ENCODE assay signal across 8 cellular contexts in genomic region chr20:44215125-44215524, GRCh38. TPM values are rescaled to one million over a fixed set of nuclear protein-coding genes. Genes with fewer than 3 reads are reported as not detected.
DNase-seq lines count a peak whose midpoint lies in the region; ATAC-seq, FAIRE-seq and TF ChIP-seq lines count a peak whose summit lies in the region.

No MANE protein-coding gene starts in this region.

- no peak for TF ChIP-seq EP300 in H1 (IDR thresholded peaks at IDR 0.05; ENCODE audit: borderline replicate concordance in 1 of 2, low read depth in 2 of 2, low read length in 2 of 2)

- H3K27me3 Mint-ChIP-seq in H9 (ENCODE audit: low read depth) = no peaks in the 10 kb centered on the region
- no peaks in the 10 kb centered on the region for H3K27me3 Mint-ChIP-seq in stimulated activated memory B cell treated with anti-CD40 and anti-IgM and Interleukin-4, amounts not matched to agents 10 μg/mL and 1 μg/mL and 100 μg/mL, for 72 hours

- no peak overlapping the region for H3K4ac ChIP-seq in H9 (ENCODE audit: low read depth, low read length)
- no peak overlapping the region for H3K4ac ChIP-seq in H1 (replicated peaks; ENCODE audit: insufficient read length, low read depth, low read length)

- no peak overlapping the region for H3K4me3 Mint-ChIP-seq in H9
- H3K4me3 Mint-ChIP-seq in stimulated activated memory B cell treated with anti-CD40 and anti-IgM and Interleukin-4, amounts not matched to agents 10 μg/mL and 1 μg/mL and 100 μg/mL, for 72 hours = no peak overlapping the region

- TF ChIP-seq CTCF in AG10803 (conservative IDR thresholded peaks at IDR 0.05; ENCODE audit: low read length) (peak; percentile 82), H9 (conservative IDR thresholded peaks at IDR 0.05) (peak; percentile 88), H1 (IDR thresholded peaks at IDR 0.05; ENCODE audit: control extremely low read depth in 1 of 3, insufficient read depth in 1 of 3, low read depth in 1 of 3, low read length in 3 of 3) (peak; percentile 86 to 89 (median 86))

- H3K79me1 ChIP-seq in H9 (ENCODE audit: insufficient read depth, low read depth, low read length, poor library complexity, severe bottlenecking) (no peaks in the 10 kb centered on the region), H1 (ENCODE audit: low read depth, low read length) (0 out of 2 replicates have a peak, but pooled peaks cover 3% of the 10 kb centered on the region)

- H3K27ac ChIP-seq in H9 (ENCODE audit: insufficient read length, low read depth, low read length) (no peak overlapping the region), H1 (ENCODE audit: low read depth, low read length) (no peak overlapping the region)

- H3T11ph ChIP-seq in H9 (ENCODE audit: low read length) = no peak overlapping the region

- H2BK20ac ChIP-seq in H9 (ENCODE audit: low read depth, low read length, poor library complexity, severe bottlenecking) (no peak overlapping the region), H1 (ENCODE audit: low read length) (no peak overlapping the region)

- no peak overlapping the region for H2BK5ac ChIP-seq in H9 (ENCODE audit: insufficient read length, low read length)
- H2BK5ac ChIP-seq in H1 (ENCODE audit: low read depth, low read length) = no peak overlapping the region

- TF ChIP-seq POLR2A in H1 (IDR thresholded peaks at IDR 0.05; ENCODE audit: control extremely low read depth in 1 of 2, low read depth in 2 of 2, low read length in 2 of 2) = no peak

- no peak for ATAC-seq in stimulated activated memory B cell treated with anti-CD40 and anti-IgM and Interleukin-4, amounts not matched to agents 10 μg/mL and 1 μg/mL and 100 μg/mL, for 72 hours
- ATAC-seq in HG03039 (IDR thresholded peaks at IDR 0.05; ENCODE audit: unreplicated experiment) = no peak

- H2AFZ ChIP-seq in H9 (ENCODE audit: low read length) (no peak overlapping the region), H1 (ENCODE audit: low read length) (no peak overlapping the region)

- H3K9me3 ChIP-seq in H9 (ENCODE audit: control insufficient read depth, low read depth, low read length) (no peaks in the 10 kb centered on the region), H1 (ENCODE audit: insufficient read depth in 2 of 2, low read depth in 1 of 2, low read length in 1 of 2) (no peaks in the 10 kb centered on the region)

- H3K9me3 Mint-ChIP-seq in H9 = no peaks in the 10 kb centered on the region; a peak in 1 of 5 replicates
- H3K9me3 Mint-ChIP-seq in stimulated activated memory B cell treated with anti-CD40 and anti-IgM and Interleukin-4, amounts not matched to agents 10 μg/mL and 1 μg/mL and 100 μg/mL, for 72 hours = no peaks in the 10 kb centered on the region

- H2BK15ac ChIP-seq in H9 (ENCODE audit: low read depth, low read length) = no peak overlapping the region
- no peak overlapping the region for H2BK15ac ChIP-seq in H1 (ENCODE audit: low read length)

- H3K36me3 Mint-ChIP-seq in H9 (ENCODE audit: insufficient read depth in 1 of 3, low read depth in 3 of 3) = no peaks in the 10 kb centered on the region; a peak in 1 of 7 replicates
- peaks cover 15% of the 10 kb centered on the region for H3K36me3 Mint-ChIP-seq in stimulated activated memory B cell treated with anti-CD40 and anti-IgM and Interleukin-4, amounts not matched to agents 10 μg/mL and 1 μg/mL and 100 μg/mL, for 72 hours

- DNase-seq in AG10803 (ENCODE audit: low read depth) = peak; percentile 66
- DNase-seq in H9 = peak; percentile 78
- DNase-seq in NCI-H82 treated with DMSO at 0.1 percent for 48 hours (lab: John Stamatoyannopoulos, UW; ENCODE audit: unreplicated experiment) = peak; percentile 14
- DNase-seq in activated CD8-positive, alpha-beta memory T cell treated with anti-CD3 and anti-CD28 coated beads for 4 hours (ENCODE audit: low read depth in 2 of 2) = peak; percentile 38 to 51
- peak in 1 of 2 experiments; percentile 74 for DNase-seq in H1 (ENCODE audit: low read depth in 1 of 2, low spot score in 2 of 2)
- peak; percentile 66 for DNase-seq in myocyte (ENCODE audit: low read depth)

- H3K79me2 ChIP-seq in H9 (ENCODE audit: insufficient read depth, low read length) = no peaks in the 10 kb centered on the region; the same call in 1 of the 2 replicates
- peaks cover 0 to 7% of the 10 kb centered on the region in 2 experiments; a peak in 1 of 4 replicates for H3K79me2 ChIP-seq in H1 (ENCODE audit: control insufficient read depth in 1 of 2, insufficient read depth in 2 of 2, low read length in 2 of 2)

- H3K4me1 Mint-ChIP-seq in H9 = peaks cover 29 to 37% of the 10 kb centered on the region in 2 experiments
- peaks cover 53% of the 10 kb centered on the region for H3K4me1 Mint-ChIP-seq in stimulated activated memory B cell treated with anti-CD40 and anti-IgM and Interleukin-4, amounts not matched to agents 10 μg/mL and 1 μg/mL and 100 μg/mL, for 72 hours

- H3K27me3 ChIP-seq in H9 (ENCODE audit: insufficient read depth, low read length) (no peaks in the 10 kb centered on the region), H1 (replicated peaks in 1 of 4; ENCODE audit: control insufficient read depth in 3 of 4, extremely low read depth in 1 of 4, insufficient read depth in 3 of 4, low read length in 3 of 4) (no peaks in the 10 kb centered on the region)

- no peak overlapping the region for H4K8ac ChIP-seq in H9 (replicated peaks; ENCODE audit: insufficient read length, low read depth, low read length)
- H4K8ac ChIP-seq in H1 (ENCODE audit: extremely low read depth, insufficient read depth, low read length) = no peak overlapping the region

- no peak overlapping the region for H3K56ac ChIP-seq in H9 (ENCODE audit: insufficient read length, low read depth, low read length)
- H3K56ac ChIP-seq in H1 (replicated peaks; ENCODE audit: insufficient read length, low read depth, low read length) = no peak overlapping the region

- H3K9ac ChIP-seq in H9 (ENCODE audit: extremely low read depth, insufficient read length, low read length) (no peak overlapping the region), H1 (replicated peaks in 1 of 4; ENCODE audit: extremely low read depth in 1 of 4, low read depth in 3 of 4, low read length in 3 of 4) (no peak overlapping the region; a peak in 1 of 7 replicates)

- H3K4me2 ChIP-seq in H9 (ENCODE audit: insufficient read depth, insufficient read length, low read length) = no peak overlapping the region
- no peak overlapping the region for H3K4me2 ChIP-seq in H1 (ENCODE audit: insufficient read depth in 1 of 2, low read depth in 2 of 2, low read length in 2 of 2)

- H3K23ac ChIP-seq in H9 (ENCODE audit: insufficient read length, low read depth, low read length) (no peak overlapping the region), H1 (ENCODE audit: insufficient read length) (no peak overlapping the region)

- WGBS in H9 (ENCODE audit: extremely low coverage, insufficient read length, low lambda C conversion rate) = no CpG with 5 or more reads among the region's 7 CpGs
- 63% methylated on average over 7 of the region's 7 CpGs; no CpG with 5 or more reads in 1 of the 2 experiments for WGBS in H1 (ENCODE audit: extremely low coverage in 1 of 2, insufficient coverage in 1 of 2, insufficient read length in 1 of 2, insufficient replicate concordance in 2 of 2, low coverage in 1 of 2, low lambda C conversion rate in 2 of 2, missing lambda C conversion rate in 1 of 2), 2 experiments

- H3K23me2 ChIP-seq in H9 (ENCODE audit: insufficient read length, low read depth, low read length, poor library complexity, severe bottlenecking) (peaks cover 7% of the 10 kb centered on the region), H1 (ENCODE audit: low read depth, low read length) (peaks cover 3% of the 10 kb centered on the region)

- CTCF ChIA-PET in H1 (lab: Charles Lee; ENCODE audit: partially characterized antibody) = interaction anchor here (0.6 to 11.2 kb wide), 37 partner anchors 8 to 394 kb away, joined by 3 to 153 read pairs (median 6); partner anchors contain the start of genes FITM2 and GDAP1L1

- H3K4me1 ChIP-seq in H9 (ENCODE audit: insufficient read depth, low read length) (peaks cover 3% of the 10 kb centered on the region; the same call in 1 of the 2 replicates), H1 (replicated peaks in 1 of 4; ENCODE audit: control insufficient read depth in 3 of 4, insufficient read depth in 4 of 4, low read length in 3 of 4) (peaks cover 0 to 4% (median 3%) of the 10 kb centered on the region in 4 experiments; a peak in 6 of 7 replicates)

- no peak overlapping the region for H4K91ac ChIP-seq in H9 (ENCODE audit: insufficient read length, low read depth, low read length)
- no peak overlapping the region for H4K91ac ChIP-seq in H1 (replicated peaks; ENCODE audit: insufficient read length, low read length)

- POLR2A ChIA-PET in H1 (lab: Charles Lee; ENCODE audit: partially characterized antibody) = no interaction called here

- no peak for FAIRE-seq in H1 (lab: Jason Lieb, UNC)

- H3K4me3 ChIP-seq in AG10803 (ENCODE audit: low read length) (no peak overlapping the region), H1 (ENCODE audit: extremely low read depth in 1 of 4, insufficient read depth in 2 of 4, low read depth in 3 of 4, low read length in 4 of 4) (no peak overlapping the region)

- H4K20me1 ChIP-seq in H9 (ENCODE audit: control insufficient read depth, insufficient read depth, insufficient read length) (no peaks in the 10 kb centered on the region), H1 (replicated peaks in 1 of 2; ENCODE audit: control insufficient read depth in 1 of 2, insufficient read depth in 2 of 2, low read length in 2 of 2) (peaks cover 0 to 3% of the 10 kb centered on the region in 2 experiments)

- TF ChIP-seq RAD21 in H1 (IDR thresholded peaks at IDR 0.05 in 1 of 2, conservative IDR thresholded peaks at IDR 0.05 in 1 of 2; ENCODE audit: low read depth in 2 of 2, low read length in 2 of 2) = peak; percentile 89 to 90

- H3K36me3 ChIP-seq in H1 (ENCODE audit: control insufficient read depth in 2 of 4, insufficient read depth in 4 of 4, low read length in 3 of 4) = no peaks in the 10 kb centered on the region

- H3K27ac Mint-ChIP-seq in H9 = peak overlapping the region in 2 of 3 experiments; percentile 21 to 52; a peak in 1 of 7 replicates
- peak overlapping the region; percentile 5 for H3K27ac Mint-ChIP-seq in stimulated activated memory B cell treated with anti-CD40 and anti-IgM and Interleukin-4, amounts not matched to agents 10 μg/mL and 1 μg/mL and 100 μg/mL, for 72 hours

- H3K14ac ChIP-seq in H9 (ENCODE audit: insufficient read depth, low read length) (no peak overlapping the region), H1 (ENCODE audit: insufficient read length) (no peak overlapping the region)

- H2AK5ac ChIP-seq in H9 (ENCODE audit: insufficient read length, low read length) (no peak overlapping the region), H1 (ENCODE audit: low read depth, low read length) (no peak overlapping the region)

- no peak overlapping the region for H2BK12ac ChIP-seq in H9 (ENCODE audit: insufficient read length, low read depth, low read length)
- H2BK12ac ChIP-seq in H1 (ENCODE audit: low read depth, low read length) = no peak overlapping the region

- no peak overlapping the region for H3K18ac ChIP-seq in H9 (ENCODE audit: insufficient read length, low read depth, low read length)
- H3K18ac ChIP-seq in H1 (ENCODE audit: extremely low read depth, low read length) = no peak overlapping the region

- no peak overlapping the region for H2BK120ac ChIP-seq in H9 (ENCODE audit: low read depth, low read length, poor library complexity, severe bottlenecking)
- H2BK120ac ChIP-seq in H1 (replicated peaks; ENCODE audit: low read depth, low read length) = no peak overlapping the region

- H4K5ac ChIP-seq in H9 (ENCODE audit: insufficient read length, low read depth, low read length) (no peak overlapping the region), H1 (ENCODE audit: insufficient read length, low read depth, low read length) (no peak overlapping the region)

RNA-seq across cellular contexts. Expression of gene OSER1, which starts 4.6 kb away (rescaled TPM):
- total RNA-seq in H9 (2021) = 35.7 and 36.1 TPM in 2 replicates
- total RNA-seq in H1 (2021; fragmentation: NEBNext Ultra II Directional; extraction: Animal tissue kit (Norgen Biotek cat#: 25700)) = 31.6 and 31.8 TPM in 2 replicates
- 13.9 and 24.5 TPM in 2 replicates for polyA plus RNA-seq in H1 (2011; rRNA removed)
- 24.7 TPM for polyA plus RNA-seq in H1 (2011; cell fraction: cytosol; rRNA removed)
- 18.7 TPM for polyA plus RNA-seq in H1 (2011; cell fraction: nucleus; rRNA removed)
- 25.9 to 30.5 TPM (median 28.5 TPM) in 4 replicates for polyA plus RNA-seq in H1 (2012, experiment 1 of 2)
- polyA plus RNA-seq in H1 (2012, experiment 2 of 2) = 12.5 TPM
- polyA plus RNA-seq in H1 (2013, experiment 1 of 2) = 19.9 TPM
- polyA plus RNA-seq in H1 (2013, experiment 2 of 2) = 18.5 TPM
- 45.8 and 49.1 TPM in 2 replicates for polyA minus RNA-seq in H1 (2011; rRNA and poly(A)+ RNA removed)
- 18.6 TPM for polyA minus RNA-seq in H1 (2011; cell fraction: cytosol; rRNA and poly(A)+ RNA removed)
- polyA minus RNA-seq in H1 (2011; cell fraction: nucleus; rRNA and poly(A)+ RNA removed) = 16.0 TPM
- 36.3 and 37.4 TPM in 2 replicates for total RNA-seq in myocyte
- 28.8 TPM for polyA plus RNA-seq in myocyte (2012)

RNA-seq across cellular contexts. Expression of gene JPH2, which starts 28.1 kb away (rescaled TPM):
- total RNA-seq in H9 (2021) = 0.31 and 0.35 TPM in 2 replicates
- 1.3 and 1.5 TPM in 2 replicates for total RNA-seq in H1 (2021; fragmentation: NEBNext Ultra II Directional; extraction: Animal tissue kit (Norgen Biotek cat#: 25700))
- 0.59 and 0.83 TPM in 2 replicates for polyA plus RNA-seq in H1 (2011; rRNA removed)
- 0.85 TPM for polyA plus RNA-seq in H1 (2011; cell fraction: cytosol; rRNA removed)
- polyA plus RNA-seq in H1 (2011; cell fraction: nucleus; rRNA removed) = 1.3 TPM
- 0.54 to 1.0 TPM (median 0.76 TPM) in 4 replicates for polyA plus RNA-seq in H1 (2012, experiment 1 of 2)
- polyA plus RNA-seq in H1 (2012, experiment 2 of 2) = 0.39 TPM
- polyA plus RNA-seq in H1 (2013, experiment 1 of 2) = 0.43 TPM
- 0.39 TPM for polyA plus RNA-seq in H1 (2013, experiment 2 of 2)
- polyA minus RNA-seq in H1 (2011; rRNA and poly(A)+ RNA removed) = 0.83 and 0.91 TPM in 2 replicates
- 1.0 TPM for polyA minus RNA-seq in H1 (2011; cell fraction: cytosol; rRNA and poly(A)+ RNA removed)
- 1.6 TPM for polyA minus RNA-seq in H1 (2011; cell fraction: nucleus; rRNA and poly(A)+ RNA removed)
- 263 and 339 TPM in 2 replicates for total RNA-seq in myocyte
- 121 TPM for polyA plus RNA-seq in myocyte (2012)

RNA-seq across cellular contexts. Expression of gene GDAP1L1, which starts 32.0 kb away (rescaled TPM):
- 5.9 and 6.8 TPM in 2 replicates for total RNA-seq in H9 (2021)
- total RNA-seq in H1 (2021; fragmentation: NEBNext Ultra II Directional; extraction: Animal tissue kit (Norgen Biotek cat#: 25700)) = 8.5 and 9.8 TPM in 2 replicates
- 63.1 and 73.0 TPM in 2 replicates for polyA plus RNA-seq in H1 (2011; rRNA removed)
- 35.7 TPM for polyA plus RNA-seq in H1 (2011; cell fraction: cytosol; rRNA removed)
- polyA plus RNA-seq in H1 (2011; cell fraction: nucleus; rRNA removed) = 31.2 TPM
- polyA plus RNA-seq in H1 (2012, experiment 1 of 2) = 10.6 to 23.5 TPM (median 20.3 TPM) in 4 replicates
- polyA plus RNA-seq in H1 (2012, experiment 2 of 2) = 11.6 TPM
- 5.8 TPM for polyA plus RNA-seq in H1 (2013, experiment 1 of 2)
- 5.9 TPM for polyA plus RNA-seq in H1 (2013, experiment 2 of 2)
- 9.1 and 13.0 TPM in 2 replicates for polyA minus RNA-seq in H1 (2011; rRNA and poly(A)+ RNA removed)
- polyA minus RNA-seq in H1 (2011; cell fraction: cytosol; rRNA and poly(A)+ RNA removed) = 8.4 TPM
- 8.1 TPM for polyA minus RNA-seq in H1 (2011; cell fraction: nucleus; rRNA and poly(A)+ RNA removed)
- 0.11 TPM in 1 of 2 replicates, not detected in the other for total RNA-seq in myocyte
- polyA plus RNA-seq in myocyte (2012) = 0.11 TPM

Comparison
In these comparisons a context has a peak if more than half of its experiments do, and no peak if none do; other contexts are left out.
1. RNA of gene JPH2, which starts 28.1 kb away (total RNA-seq): 263 to 339 TPM in myocyte; 1.3 to 1.5 TPM in H1 and 0.31 to 0.35 TPM in H9; every median in the first group is over 100 times any median in the second.
2. Peak in every context shown above with its lines, with median percentiles within 50 percentile points of each other: CTCF ChIP-seq.